In genomic region chr1:235622933-235623790, GRCh38 we compare ENCODE assay signal across 18 cellular contexts. TPM values are rescaled to one million over a fixed set of nuclear protein-coding genes. Genes with fewer than 3 reads are reported as not detected.
"Had no signal": no experiment of that assay in that cellular context is flagged by ENCODE, and none has a peak within 500 bp of the region (broad histone marks: within the 10 kb centered on the region; RNA-seq: fewer than 3 reads in every experiment).

No MANE protein-coding gene starts in this region.

- H3K4me1 Mint-ChIP-seq: activated naive CD8-positive, alpha-beta T cell treated with anti-CD3 and anti-CD28 coated beads for 36 hours; natural killer cell; T-helper 17 cell had no signal

- H3K9me3 Mint-ChIP-seq: activated naive CD8-positive, alpha-beta T cell treated with anti-CD3 and anti-CD28 coated beads for 36 hours; activated T-cell treated with anti-CD3 and anti-CD28 coated beads, Interleukin-2, amount 50 U/mL, for 4 hours; natural killer cell; stimulated activated naive CD8-positive, alpha-beta T cell treated with anti-CD3 and anti-CD28 coated beads, Interleukin-15, amount 100 ng/mL, for 72 hours had no signal

- H3K27me3 ChIP-seq: esophagus squamous epithelium, uterus had no signal

- H3K4me3 Mint-ChIP-seq: activated CD8-positive, alpha-beta memory T cell treated with anti-CD3 and anti-CD28 coated beads, Interleukin-2, amount 10 ng/mL, durations not matched to agents 7 days and 5 days; activated naive CD8-positive, alpha-beta T cell treated with anti-CD3 and anti-CD28 coated beads for 36 hours; activated T-cell treated with anti-CD3 and anti-CD28 coated beads, Interleukin-2, amount 50 U/mL, for 4 hours; natural killer cell; stimulated activated naive CD8-positive, alpha-beta T cell treated with anti-CD3 and anti-CD28 coated beads, Interleukin-15, amount 100 ng/mL, for 72 hours; T-helper 17 cell had no signal

- H3K36me3 ChIP-seq: esophagus squamous epithelium, thoracic aorta, uterus had no signal

- H3K4me3 ChIP-seq: esophagus squamous epithelium, psoas muscle, thoracic aorta, uterus had no signal

- H3K27ac ChIP-seq: psoas muscle, thoracic aorta, uterus had no signal

- H3K27ac Mint-ChIP-seq: activated CD8-positive, alpha-beta memory T cell treated with anti-CD3 and anti-CD28 coated beads, Interleukin-2, amount 10 ng/mL, durations not matched to agents 7 days and 5 days; activated naive CD8-positive, alpha-beta T cell treated with anti-CD3 and anti-CD28 coated beads for 36 hours; natural killer cell; T-helper 17 cell had no signal

- H3K4me1 ChIP-seq: psoas muscle, uterus had no signal

- DNase-seq: activated CD4-positive, alpha-beta T cell treated with anti-CD3 and anti-CD28 coated beads for 1 hour; activated CD4-positive, alpha-beta T cell treated with anti-CD3 and anti-CD28 coated beads, Interleukin-2, amount 50 U/mL, for 48 hours; activated CD8-positive, alpha-beta memory T cell treated with anti-CD3 and anti-CD28 coated beads, Interleukin-2, amount 10 ng/mL, durations not matched to agents 7 days and 5 days; activated effector memory CD4-positive, alpha-beta T cell treated with anti-CD3 and anti-CD28 coated beads, Interleukin-2, amount 50 U/mL, for 16 hours; activated naive CD8-positive, alpha-beta T cell treated with anti-CD3 and anti-CD28 coated beads for 36 hours; activated T-cell treated with anti-CD3 and anti-CD28 coated beads, Interleukin-2, amount 50 U/mL, for 4 hours; esophagus squamous epithelium; foreskin fibroblast; mammary epithelial cell; natural killer cell; psoas muscle; stimulated activated CD4-positive, alpha-beta T cell treated with anti-CD3 and anti-CD28 coated beads, Interleukin-4, amount 100 ng/mL, for 1 hour; stimulated activated CD8-positive, alpha-beta memory T cell treated with anti-CD3 and anti-CD28 coated beads, Interleukin-4, amount 100 ng/mL, for 48 hours; stimulated activated naive CD8-positive, alpha-beta T cell treated with anti-CD3 and anti-CD28 coated beads, Interleukin-15, amount 100 ng/mL, for 72 hours; T-helper 17 cell; uterus had no signal

- H3K36me3 Mint-ChIP-seq: activated CD8-positive, alpha-beta memory T cell treated with anti-CD3 and anti-CD28 coated beads, Interleukin-2, amount 10 ng/mL, durations not matched to agents 7 days and 5 days; activated naive CD8-positive, alpha-beta T cell treated with anti-CD3 and anti-CD28 coated beads for 36 hours; natural killer cell had no signal

- H3K9me3 ChIP-seq: esophagus squamous epithelium, psoas muscle, thoracic aorta, uterus had no signal

RNA-seq across cellular contexts. Expression of gene GNG4, which starts 26.4 kb away (rescaled TPM):
- total RNA-seq: left lobe of liver, psoas muscle, T-helper 17 cell had no signal
